Comparison of ENCODE assay signal across 8 cellular contexts in genomic region chr20:31572042-31572700, GRCh38.
DNase-seq lines count a peak whose midpoint lies in the region; ATAC-seq, FAIRE-seq and TF ChIP-seq lines count a peak whose summit lies in the region.

No MANE protein-coding gene starts in this region.

- no peaks in the 10 kb centered on the region for H3K27me3 ChIP-seq in neuron (ENCODE audit: insufficient read depth, low read length)

- H3K4me3 Mint-ChIP-seq in effector memory CD8-positive, alpha-beta T cell = peak overlapping the region; percentile 91 to 92

- DNase-seq in NCI-H82 treated with DMSO at 0.1 percent for 48 hours (lab: John Stamatoyannopoulos, UW; ENCODE audit: unreplicated experiment) (peak; percentile 56), urothelium cell line (ENCODE audit: low spot score) (no peak), GM13977 (ENCODE audit: low spot score) (no peak)
- no peak for DNase-seq in effector memory CD8-positive, alpha-beta T cell

- TF ChIP-seq CTCF in 22Rv1 (IDR thresholded peaks at IDR 0.05) = no peak
- TF ChIP-seq CTCF in GM13977 (IDR thresholded peaks at IDR 0.05; ENCODE audit: extremely low read depth, insufficient read depth, missing control alignments) = no peak

- peaks cover 20% of the 10 kb centered on the region for H3K36me3 Mint-ChIP-seq in effector memory CD8-positive, alpha-beta T cell (ENCODE audit: insufficient read depth)

- peaks cover 10% of the 10 kb centered on the region for H3K36me3 ChIP-seq in neuron (ENCODE audit: insufficient read depth, low read length)

- no peak for FAIRE-seq in urothelium cell line (lab: Jason Lieb, UNC)

- no peaks in the 10 kb centered on the region for H3K9me3 ChIP-seq in neuron (ENCODE audit: low read length)

- peak overlapping the region; percentile 84 for H3K27ac Mint-ChIP-seq in effector memory CD8-positive, alpha-beta T cell

- H3K9me3 Mint-ChIP-seq in effector memory CD8-positive, alpha-beta T cell = no peaks in the 10 kb centered on the region

- no peaks in the 10 kb centered on the region for H3K27me3 Mint-ChIP-seq in effector memory CD8-positive, alpha-beta T cell

- peak; percentile 2 for ATAC-seq in GM19023 (IDR thresholded peaks at IDR 0.05; ENCODE audit: unreplicated experiment)
- peak; percentile 2 for ATAC-seq in effector memory CD8-positive, alpha-beta T cell (replicated peaks)
- ATAC-seq in HG03108 (IDR thresholded peaks at IDR 0.05; ENCODE audit: unreplicated experiment) = no peak

- H3K4me1 Mint-ChIP-seq in effector memory CD8-positive, alpha-beta T cell (ENCODE audit: low read depth in 2 of 2) = peaks cover 22 to 25% of the 10 kb centered on the region in 2 donors

- H2AFZ ChIP-seq in neuron (ENCODE audit: low read depth, low read length) = no peak overlapping the region

- H3K4me1 ChIP-seq in neuron (ENCODE audit: insufficient read depth, low read length) = peaks cover 11% of the 10 kb centered on the region

- in situ Hi-C loops in GM13977 (cut with MboI; ENCODE audit: low pct_unique_long_range_greater_than_20kb, low sequenced_read_pairs, unreplicated experiment) = no loop called here

- H3K4me3 ChIP-seq in neuron (ENCODE audit: low read length) = peak overlapping the region; percentile 39

- peak overlapping the region; percentile 100 for H3K27ac ChIP-seq in 22Rv1
